ENCODE assay signal across 1 cellular context in genomic region chr1:30902653-30903290, GRCh38.
TF ChIP-seq lines count a peak whose summit lies in the region.

No MANE protein-coding gene starts in this region.

TF ChIP-seq in K562, 482 proteins besides CTCF, POLR2A, EP300 and RAD21 (continued from another document):
- no peak for TF ChIP-seq PRDM10 (IDR thresholded peaks at IDR 0.05; ENCODE audit: partially characterized antibody)
- TF ChIP-seq CSDE1 (IDR thresholded peaks at IDR 0.05) = no peak
- TF ChIP-seq ZNF24 (IDR thresholded peaks at IDR 0.05) = peak; percentile 95
